ENCODE assay signal across 8 cellular contexts in genomic region chr6:34657979-34658480, GRCh38. TPM values are rescaled to one million over a fixed set of nuclear protein-coding genes. Genes with fewer than 3 reads are reported as not detected.
DNase-seq lines count a peak whose midpoint lies in the region; TF ChIP-seq lines count a peak whose summit lies in the region.
"Not testable (repeated sequence)": the region's sequence is repeated elsewhere in the genome, so short reads cannot be mapped to it uniquely, and the experiment has no call there.

No MANE protein-coding gene starts in this region.

- not testable (repeated sequence) for H3K9me3 ChIP-seq in Caco-2; KOPT-K1 (ENCODE audit: insufficient read depth, low read length, poor library complexity, severe bottlenecking); adipocyte (ENCODE audit: control insufficient read depth, low read length); parathyroid adenoma (ENCODE audit: control insufficient read depth, low read length); tibial artery

- H3K27me3 Mint-ChIP-seq in Caco-2 (ENCODE audit: insufficient read depth, unreplicated experiment); T-helper 1 cell treated with Interleukin-12 subunit alpha and Interleukin-12 subunit beta and Interleukin-4 antibody, amounts not matched to agents 30 μg/mL and 1 μg/mL, for 36 hours (ENCODE audit: low read depth); endothelial cell (ENCODE audit: unreplicated experiment): not testable (repeated sequence)

- H3K36me3 ChIP-seq in Caco-2 (ENCODE audit: control insufficient read depth, insufficient read depth, low read length); parathyroid adenoma (ENCODE audit: control insufficient read depth, insufficient read depth, low read length); tibial artery: not testable (repeated sequence)
- peaks cover 13% of the 10 kb centered on the region for H3K36me3 ChIP-seq in KOPT-K1 (ENCODE audit: insufficient read depth, low read length)
- peaks cover 14% of the 10 kb centered on the region for H3K36me3 ChIP-seq in adipocyte (ENCODE audit: control insufficient read depth, insufficient read depth, low read length, severe bottlenecking)

- H3K27ac Mint-ChIP-seq in Caco-2 (ENCODE audit: unreplicated experiment) = peak overlapping the region; percentile 91
- peak overlapping the region; percentile 94 for H3K27ac Mint-ChIP-seq in T-helper 1 cell treated with Interleukin-12 subunit alpha and Interleukin-12 subunit beta and Interleukin-4 antibody, amounts not matched to agents 30 μg/mL and 1 μg/mL, for 36 hours
- peak overlapping the region; percentile 95 for H3K27ac Mint-ChIP-seq in endothelial cell (ENCODE audit: unreplicated experiment)

- not testable (repeated sequence) for H3K4me3 ChIP-seq in Caco-2 (ENCODE audit: low read depth, low read length); parathyroid adenoma (ENCODE audit: low read depth, low read length)
- peak overlapping the region; percentile 82 for H3K4me3 ChIP-seq in adipocyte (ENCODE audit: low read length)
- peak overlapping the region; percentile 40 to 48 for H3K4me3 ChIP-seq in tibial artery

- H3K4me2 ChIP-seq in parathyroid adenoma (ENCODE audit: low read length) = not testable (repeated sequence)

- H3K4me1 Mint-ChIP-seq in Caco-2 (ENCODE audit: low read depth, unreplicated experiment) (peaks cover 26% of the 10 kb centered on the region), endothelial cell (ENCODE audit: unreplicated experiment) (peaks cover 19% of the 10 kb centered on the region)
- peaks cover 50% of the 10 kb centered on the region for H3K4me1 Mint-ChIP-seq in T-helper 1 cell treated with Interleukin-12 subunit alpha and Interleukin-12 subunit beta and Interleukin-4 antibody, amounts not matched to agents 30 μg/mL and 1 μg/mL, for 36 hours (ENCODE audit: low read depth)

- not testable (repeated sequence) for TF ChIP-seq CTCF in Caco-2 (IDR thresholded peaks at IDR 0.05; ENCODE audit: insufficient read depth in 1 of 2, low read depth in 1 of 2, low read length in 1 of 2, severe bottlenecking in 1 of 2, unreplicated experiment in 1 of 2); endothelial cell (IDR thresholded peaks at IDR 0.05; ENCODE audit: unreplicated experiment); parathyroid adenoma (IDR thresholded peaks at IDR 0.05); tibial artery (IDR thresholded peaks at IDR 0.05)

- peak overlapping the region; percentile 91 for H3K27ac ChIP-seq in KOPT-K1 (ENCODE audit: low read depth, low read length, poor library complexity, severe bottlenecking)
- H3K27ac ChIP-seq in layer of hippocampus (ENCODE audit: low read depth, low read length) = peak overlapping the region; percentile 93
- peak overlapping the region; percentile 81 for H3K27ac ChIP-seq in parathyroid adenoma
- peak overlapping the region; percentile 71 to 85 for H3K27ac ChIP-seq in tibial artery

- peak overlapping the region; percentile 69 for H3K4me3 Mint-ChIP-seq in Caco-2 (ENCODE audit: unreplicated experiment)
- H3K4me3 Mint-ChIP-seq in T-helper 1 cell treated with Interleukin-12 subunit alpha and Interleukin-12 subunit beta and Interleukin-4 antibody, amounts not matched to agents 30 μg/mL and 1 μg/mL, for 36 hours = peak overlapping the region; percentile 86
- H3K4me3 Mint-ChIP-seq in endothelial cell (ENCODE audit: unreplicated experiment) = not testable (repeated sequence)

- H3K27me3 ChIP-seq in Caco-2 (replicated peaks; ENCODE audit: control insufficient read depth, insufficient read depth, low read length); adipocyte (replicated peaks; ENCODE audit: control insufficient read depth, insufficient read depth, low read length); layer of hippocampus (ENCODE audit: control insufficient read depth, insufficient read depth, low read length); parathyroid adenoma (ENCODE audit: control insufficient read depth, insufficient read depth, low read length); tibial artery: not testable (repeated sequence)

- POLR2A ChIA-PET in Caco-2 (lab: Charles Lee) = interaction anchor here (1.0 to 1.7 kb wide), 5 partner anchors 16 to 230 kb away, joined by 3 to 9 read pairs (median 5); partner anchors contain the start of genes BLTP3A, ILRUN, SNRPC and TAF11

- H3K4me1 ChIP-seq in Caco-2 (peaks cover 56% of the 10 kb centered on the region), adipocyte (ENCODE audit: control insufficient read depth, insufficient read depth, low read length) (peaks cover 45% of the 10 kb centered on the region), parathyroid adenoma (peaks cover 16% of the 10 kb centered on the region), tibial artery (peaks cover 0 to 39% (median 23%) of the 10 kb centered on the region in 4 donors)

- peak overlapping the region; percentile 75 for H3K9ac ChIP-seq in adipocyte (ENCODE audit: low read length)
- not testable (repeated sequence) for H3K9ac ChIP-seq in parathyroid adenoma

- H3K36me3 Mint-ChIP-seq in Caco-2 (ENCODE audit: insufficient read depth, unreplicated experiment) = peaks cover 16% of the 10 kb centered on the region
- not testable (repeated sequence) for H3K36me3 Mint-ChIP-seq in T-helper 1 cell treated with Interleukin-12 subunit alpha and Interleukin-12 subunit beta and Interleukin-4 antibody, amounts not matched to agents 30 μg/mL and 1 μg/mL, for 36 hours (ENCODE audit: low read depth); endothelial cell (ENCODE audit: low read depth, unreplicated experiment)

- DNase-seq in Caco-2; adipocyte (ENCODE audit: low read depth); endothelial cell (ENCODE audit: low spot score); tibial artery: not testable (repeated sequence)

- intact Hi-C loops in Caco-2 (cut with micrococcal nuclease; ENCODE audit: unreplicated experiment) = loop anchor here (1.0 kb wide), 1 partner anchor 16 kb away; no protein-coding TSS in a partner anchor
- intact Hi-C loops in tibial artery (cut with DNase I; ENCODE audit: low total_unique reads) = not testable (repeated sequence)

- not testable (repeated sequence) for H3K9me3 Mint-ChIP-seq in Caco-2 (ENCODE audit: unreplicated experiment); T-helper 1 cell treated with Interleukin-12 subunit alpha and Interleukin-12 subunit beta and Interleukin-4 antibody, amounts not matched to agents 30 μg/mL and 1 μg/mL, for 36 hours; endothelial cell (ENCODE audit: unreplicated experiment)

- TSS peak; percentile 90 for BruUV-seq in Caco-2 (replicated peaks; lab: Mats Ljungman, UMichigan)

- peaks cover 33% of the 10 kb centered on the region for H3K79me2 ChIP-seq in parathyroid adenoma

- CTCF ChIA-PET in Caco-2 (lab: Charles Lee) = interaction anchor here (2.1 kb wide), 1 partner anchor 99 kb away, joined by 8 read pairs; the partner anchor contains the start of gene SNRPC

- peak overlapping the region; percentile 57 for H2AFZ ChIP-seq in parathyroid adenoma

RNA-seq across cellular contexts. Expression of gene ILRUN, which starts 38.5 kb away (rescaled TPM):
- 92.1 and 95.9 TPM in 2 replicates for total RNA-seq in Caco-2 (2022)
- total RNA-seq in endothelial cell (ENCODE audit: unreplicated experiment) = 58.9 TPM
